In genomic region chr6:107009499-107009898, GRCh38 we compare ENCODE assay signal across 35 cellular contexts.
"Had no signal": no experiment of that assay in that cellular context is flagged by ENCODE, and none has a peak within 500 bp of the region (broad histone marks: within the 10 kb centered on the region; RNA-seq: fewer than 3 reads in every experiment).

No MANE protein-coding gene starts in this region.

- H3K36me3 ChIP-seq: MG63 had no signal

- H3K9me3 ChIP-seq: MG63 had no signal

- DNase-seq: Karpas-422, Kasumi-1, MG63, MM.1S, MV-4-11, NCI-H1048, NCI-H1092, NCI-H1092 treated with DMSO at 0.1 percent for 48 hours, NCI-H1105, NCI-H1105 treated with DMSO at 0.1 percent for 48 hours, NCI-H1417, NCI-H1417 treated with DMSO at 0.1 percent for 48 hours, NCI-H1436, NCI-H1436 treated with DMSO at 0.1 percent for 48 hours, NCI-H146, NCI-H1694, NCI-H1694 treated with DMSO at 0.1 percent for 48 hours, NCI-H187, NCI-H187 treated with DMSO at 0.1 percent for 48 hours, NCI-H1930, NCI-H2029, NCI-H2029 treated with DMSO at 0.1 percent for 48 hours, NCI-H2081, NCI-H2081 treated with DMSO at 0.1 percent for 48 hours, NCI-H2107, NCI-H2171, NCI-H2171 treated with DMSO at 0.1 percent for 48 hours, NCI-H2227 treated with DMSO at 0.1 percent for 48 hours, NCI-H226, NCI-H345, NCI-H446, NCI-H446 treated with DMSO at 0.1 percent for 48 hours, NCI-H510A, NCI-H510A treated with DMSO at 0.1 percent for 48 hours, NCI-H524 had no signal

- H3K27me3 ChIP-seq: MG63 had no signal

- H3K4me3 ChIP-seq: MG63 had no signal
